ENCODE assay signal across 1 cellular context in genomic region chr10:89153086-89153485, GRCh38.
TF ChIP-seq lines count a peak whose summit lies in the region.

No MANE protein-coding gene starts in this region.

TF ChIP-seq in IMR-90, 13 proteins besides CTCF, POLR2A, EP300 and RAD21:
- TF ChIP-seq FOS (IDR thresholded peaks at IDR 0.05; ENCODE audit: low read depth, low read length) (no peak), CHD1 (IDR thresholded peaks at IDR 0.05; ENCODE audit: low read depth, low read length) (no peak), MAFK (IDR thresholded peaks at IDR 0.05; ENCODE audit: low read depth, low read length) (no peak), MXI1 (IDR thresholded peaks at IDR 0.05; ENCODE audit: borderline replicate concordance, low read depth, low read length) (no peak), RCOR1 (IDR thresholded peaks at IDR 0.05; ENCODE audit: insufficient replicate concordance, low read length) (no peak), NFE2L2 (IDR thresholded peaks at IDR 0.05; ENCODE audit: low read depth, low read length) (no peak), SMC3 (IDR thresholded peaks at IDR 0.05; ENCODE audit: low read depth, low read length) (no peak), USF2 (IDR thresholded peaks at IDR 0.05; ENCODE audit: low read depth, low read length) (no peak), ELK1 (IDR thresholded peaks at IDR 0.05; ENCODE audit: borderline replicate concordance, low read depth, low read length) (no peak), BHLHE40 (IDR thresholded peaks at IDR 0.05; ENCODE audit: low read depth, low read length) (no peak), RFX5 (IDR thresholded peaks at IDR 0.05; ENCODE audit: low read depth, low read length) (no peak), CEBPB (IDR thresholded peaks at IDR 0.05; ENCODE audit: low read depth, low read length) (no peak), MAZ (IDR thresholded peaks at IDR 0.05; ENCODE audit: borderline replicate concordance, low read depth, low read length) (no peak)
